Comparison of ENCODE assay signal across 8 cellular contexts in the genomic region with DNA sequence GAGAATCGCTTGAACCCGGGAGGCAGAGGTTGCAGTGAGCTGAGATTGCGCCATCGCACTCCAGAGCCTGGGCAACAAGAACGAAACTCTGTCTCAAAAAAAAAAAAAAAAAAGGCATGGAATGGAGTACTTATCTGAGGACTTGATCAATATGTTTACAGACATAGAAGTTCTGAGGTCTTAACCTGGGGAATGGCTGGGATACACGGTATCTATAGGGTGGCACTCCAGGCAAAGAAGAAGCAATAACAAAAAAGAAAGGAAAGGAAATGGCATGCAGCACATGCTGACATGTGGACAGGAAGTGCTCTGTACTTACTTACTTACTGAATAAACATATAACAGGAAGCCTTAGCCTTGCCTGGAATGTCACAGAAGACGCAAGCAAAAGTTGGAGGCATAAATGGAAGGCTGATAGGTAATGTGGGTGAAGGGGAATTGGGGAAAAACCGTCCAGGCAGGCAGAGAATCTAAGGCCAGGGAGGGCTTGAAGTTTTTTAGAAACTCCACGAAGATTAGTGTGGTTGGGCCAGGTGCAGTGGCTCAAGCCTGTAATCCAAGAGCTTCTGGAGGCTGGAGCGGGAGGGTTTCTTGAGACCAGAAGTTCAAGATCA. TPM values are rescaled to one million over a fixed set of nuclear protein-coding genes. Genes with fewer than 3 reads are reported as not detected.
DNase-seq lines count a peak whose midpoint lies in the region; ATAC-seq and TF ChIP-seq lines count a peak whose summit lies in the region.

No MANE protein-coding gene starts in this region.

- H3K27me3 Mint-ChIP-seq in T-helper 17 cell = no peaks in the 10 kb centered on the region

- no peak overlapping the region for H3K9ac ChIP-seq in smooth muscle cell (ENCODE audit: low read depth)

- peak overlapping the region; percentile 90 for H3K27ac Mint-ChIP-seq in T-helper 17 cell

- H3K36me3 Mint-ChIP-seq in T-helper 17 cell (ENCODE audit: low read depth) = peaks cover 4% of the 10 kb centered on the region

- H3K4me3 ChIP-seq in gastroesophageal sphincter (no peak overlapping the region), smooth muscle cell (no peak overlapping the region)

- H3K9me3 ChIP-seq in T-helper 17 cell (ENCODE audit: control insufficient read depth, low read length, poor library complexity, severe bottlenecking) (no peaks in the 10 kb centered on the region), gastroesophageal sphincter (no peaks in the 10 kb centered on the region), smooth muscle cell (replicated peaks; ENCODE audit: low read depth) (no peaks in the 10 kb centered on the region)

- no peak for TF ChIP-seq CTCF in gastroesophageal sphincter (IDR thresholded peaks at IDR 0.05)
- no peak for TF ChIP-seq CTCF in smooth muscle cell (IDR thresholded peaks at IDR 0.05; ENCODE audit: borderline replicate concordance, insufficient read depth, poor library complexity, severe bottlenecking)

- H4K20me1 ChIP-seq in smooth muscle cell (ENCODE audit: low read depth) = no peaks in the 10 kb centered on the region

- no peaks in the 10 kb centered on the region for H3K79me2 ChIP-seq in smooth muscle cell (ENCODE audit: low read depth)

- H3K4me1 ChIP-seq in gastroesophageal sphincter (peaks cover 0 to 52% (median 5%) of the 10 kb centered on the region in 3 donors), smooth muscle cell (ENCODE audit: low read depth) (peaks cover 8% of the 10 kb centered on the region)

- TF ChIP-seq POLR2A in gastroesophageal sphincter (IDR thresholded peaks at IDR 0.05) = no peak

- DNase-seq in HT-29 (ENCODE audit: low spot score) (peak; percentile 20), T-helper 17 cell (no peak), smooth muscle cell (lab: John Stamatoyannopoulos, UW; ENCODE audit: unreplicated experiment) (no peak), NCI-H1092 (lab: John Stamatoyannopoulos, UW) (no peak), cerebellar cortex (ENCODE audit: low spot score) (no peak), NCI-H187 (lab: John Stamatoyannopoulos, UW) (no peak)

- H3F3A ChIP-seq in smooth muscle cell (ENCODE audit: low read depth) = peaks cover 23% of the 10 kb centered on the region

- TF ChIP-seq EP300 in gastroesophageal sphincter (IDR thresholded peaks at IDR 0.05) = no peak

- ATAC-seq in T-helper 17 cell = peak; percentile 83
- no peak for ATAC-seq in gastroesophageal sphincter
- no peak for ATAC-seq in GM18861 (IDR thresholded peaks at IDR 0.05; ENCODE audit: unreplicated experiment)

- H3K27ac ChIP-seq in gastroesophageal sphincter (peak overlapping the region in 3 of 4 donors; percentile 83 to 94 (median 86)), smooth muscle cell (ENCODE audit: low read depth) (peak overlapping the region; percentile 52)

- peak overlapping the region; percentile 31 for H3K4me2 ChIP-seq in smooth muscle cell

- no peaks in the 10 kb centered on the region for H3K36me3 ChIP-seq in gastroesophageal sphincter
- H3K36me3 ChIP-seq in smooth muscle cell (ENCODE audit: low read depth) = no peaks in the 10 kb centered on the region

- H2AFZ ChIP-seq in smooth muscle cell (ENCODE audit: low read depth) = peak overlapping the region; percentile 77

- H3K4me3 Mint-ChIP-seq in T-helper 17 cell = peak overlapping the region; percentile 80

- peaks cover 27% of the 10 kb centered on the region for H3K4me1 Mint-ChIP-seq in T-helper 17 cell

- H3K27me3 ChIP-seq in gastroesophageal sphincter = no peaks in the 10 kb centered on the region
- H3K27me3 ChIP-seq in smooth muscle cell (ENCODE audit: low read depth) = no peaks in the 10 kb centered on the region

- WGBS in gastroesophageal sphincter (ENCODE audit: low coverage in 1 of 2), 2 donors = 59 to 67% methylated on average over 3 to 9 of the region's 10 CpGs
- 66% methylated on average over 10 of the region's 10 CpGs for WGBS in smooth muscle cell (ENCODE audit: low lambda C conversion rate)

RNA-seq across cellular contexts. Expression of a gene that starts 10.1 kb away (rescaled TPM):
- 37.4 and 60.5 TPM in 2 replicates for total RNA-seq in HT-29 (2014; rRNA removed; shearing (Covaris generic))
- total RNA-seq in T-helper 17 cell (10 to 100 TPM; 46.8 to 52.7 TPM), gastroesophageal sphincter (100 to 1,000 TPM; 159 to 268 (median 176) TPM), smooth muscle cell (36.5 and 55.0 TPM in 2 replicates)
- 54.9 and 69.8 TPM in 2 replicates for polyA plus RNA-seq in smooth muscle cell

RNA-seq across cellular contexts. Expression of a gene that starts 19.8 kb away (rescaled TPM):
- total RNA-seq in HT-29 (2014; rRNA removed; shearing (Covaris generic)) = 64.0 and 73.7 TPM in 2 replicates
- total RNA-seq in T-helper 17 cell (10 to 100 TPM; 63.8 to 66.8 TPM), gastroesophageal sphincter (10 to 100 TPM; 17.9 to 35.6 (median 19.5) TPM), smooth muscle cell (116 and 126 TPM in 2 replicates)
- polyA plus RNA-seq in smooth muscle cell = 98.9 and 111 TPM in 2 replicates
